ENCODE assay signal across 10 cellular contexts in genomic region chr3:40718209-40718608, GRCh38.
DNase-seq lines count a peak whose midpoint lies in the region; ATAC-seq and TF ChIP-seq lines count a peak whose summit lies in the region.
"Had no signal": no experiment of that assay in that cellular context is flagged by ENCODE, and none has a peak within 500 bp of the region (broad histone marks: within the 10 kb centered on the region; RNA-seq: fewer than 3 reads in every experiment).

No MANE protein-coding gene starts in this region.

- intact Hi-C loops in activated naive CD4-positive, alpha-beta T cell treated with anti-CD3 and anti-CD28 coated beads for 36 hours (cut with micrococcal nuclease), result no loop called here

- no peaks in the 10 kb centered on the region for H3K9me2 ChIP-seq in Karpas-422 (replicated peaks; ENCODE audit: insufficient read depth, low read length)

- H2AFZ ChIP-seq in Karpas-422 (ENCODE audit: low read length) (no peak overlapping the region), parathyroid adenoma (peak overlapping the region; percentile 41)

- no peaks in the 10 kb centered on the region for H3K9me3 Mint-ChIP-seq in activated naive CD4-positive, alpha-beta T cell treated with anti-CD3 and anti-CD28 coated beads for 36 hours
- H3K9me3 Mint-ChIP-seq in activated CD8-positive, alpha-beta memory T cell treated with anti-CD3 and anti-CD28 coated beads, Interleukin-2, amount 10 ng/mL, durations not matched to agents 7 days and 5 days (ENCODE audit: low read depth), result no peaks in the 10 kb centered on the region
- H3K9me3 Mint-ChIP-seq: stimulated activated effector memory CD8-positive, alpha-beta T cell treated with anti-CD3 and anti-CD28 coated beads, Interleukin-12 subunit alpha, Interleukin-12 subunit beta, amount 100 ng/mL, for 72 hours had no signal

- in situ Hi-C loops in brain microvascular endothelial cell (cut with HindIII; ENCODE audit: low pct_ligation_motif_present, low sequenced_read_pairs), result no loop called here

- H3K27ac Mint-ChIP-seq in activated naive CD4-positive, alpha-beta T cell treated with anti-CD3 and anti-CD28 coated beads for 36 hours, result no peak overlapping the region
- H3K27ac Mint-ChIP-seq in activated CD8-positive, alpha-beta memory T cell treated with anti-CD3 and anti-CD28 coated beads, Interleukin-2, amount 10 ng/mL, durations not matched to agents 7 days and 5 days, result no peak overlapping the region
- H3K27ac Mint-ChIP-seq: naive thymus-derived CD8-positive, alpha-beta T cell; stimulated activated effector memory CD8-positive, alpha-beta T cell treated with anti-CD3 and anti-CD28 coated beads, Interleukin-12 subunit alpha, Interleukin-12 subunit beta, amount 100 ng/mL, for 72 hours had no signal

- no peaks in the 10 kb centered on the region for H3K4me1 Mint-ChIP-seq in activated naive CD4-positive, alpha-beta T cell treated with anti-CD3 and anti-CD28 coated beads for 36 hours (ENCODE audit: low read depth)
- H3K4me1 Mint-ChIP-seq in activated CD8-positive, alpha-beta memory T cell treated with anti-CD3 and anti-CD28 coated beads, Interleukin-2, amount 10 ng/mL, durations not matched to agents 7 days and 5 days, result peaks cover 4% of the 10 kb centered on the region
- H3K4me1 Mint-ChIP-seq: stimulated activated effector memory CD8-positive, alpha-beta T cell treated with anti-CD3 and anti-CD28 coated beads, Interleukin-12 subunit alpha, Interleukin-12 subunit beta, amount 100 ng/mL, for 72 hours had no signal

- DNase-seq in Karpas-422, result no peak
- DNase-seq in activated naive CD4-positive, alpha-beta T cell treated with anti-CD3 and anti-CD28 coated beads for 36 hours, result no peak
- no peak for DNase-seq in activated CD8-positive, alpha-beta memory T cell treated with anti-CD3 and anti-CD28 coated beads, Interleukin-2, amount 10 ng/mL, durations not matched to agents 7 days and 5 days
- no peak for DNase-seq in brain microvascular endothelial cell
- DNase-seq: naive thymus-derived CD8-positive, alpha-beta T cell; NCI-H1092 had no signal

- H3K4me3 Mint-ChIP-seq in activated naive CD4-positive, alpha-beta T cell treated with anti-CD3 and anti-CD28 coated beads for 36 hours, result no peak overlapping the region
- no peak overlapping the region for H3K4me3 Mint-ChIP-seq in activated CD8-positive, alpha-beta memory T cell treated with anti-CD3 and anti-CD28 coated beads, Interleukin-2, amount 10 ng/mL, durations not matched to agents 7 days and 5 days
- H3K4me3 Mint-ChIP-seq: naive thymus-derived CD8-positive, alpha-beta T cell; stimulated activated effector memory CD8-positive, alpha-beta T cell treated with anti-CD3 and anti-CD28 coated beads, Interleukin-12 subunit alpha, Interleukin-12 subunit beta, amount 100 ng/mL, for 72 hours had no signal

- peaks cover 15% of the 10 kb centered on the region for H3K27me3 Mint-ChIP-seq in activated naive CD4-positive, alpha-beta T cell treated with anti-CD3 and anti-CD28 coated beads for 36 hours (ENCODE audit: low read depth)
- peaks cover 15% of the 10 kb centered on the region for H3K27me3 Mint-ChIP-seq in activated CD8-positive, alpha-beta memory T cell treated with anti-CD3 and anti-CD28 coated beads, Interleukin-2, amount 10 ng/mL, durations not matched to agents 7 days and 5 days

- H3K79me2 ChIP-seq in Karpas-422 (ENCODE audit: low read length) (no peaks in the 10 kb centered on the region), parathyroid adenoma (no peaks in the 10 kb centered on the region)

- H3K4me3 ChIP-seq in Karpas-422 (ENCODE audit: low read length) (no peak overlapping the region), parathyroid adenoma (ENCODE audit: low read depth, low read length) (no peak overlapping the region), brain microvascular endothelial cell (ENCODE audit: low read depth, low read length) (no peak overlapping the region)

- H3K36me3 ChIP-seq in Karpas-422 (ENCODE audit: insufficient read depth, low read length), result no peaks in the 10 kb centered on the region
- H3K36me3 ChIP-seq in parathyroid adenoma (ENCODE audit: control insufficient read depth, insufficient read depth, low read length), result no peaks in the 10 kb centered on the region
- no peaks in the 10 kb centered on the region for H3K36me3 ChIP-seq in brain microvascular endothelial cell (replicated peaks)

- peaks cover 16% of the 10 kb centered on the region for H3K4me1 ChIP-seq in Karpas-422 (ENCODE audit: low read length)
- H3K4me1 ChIP-seq in parathyroid adenoma, result no peaks in the 10 kb centered on the region

- no peaks in the 10 kb centered on the region for H3K36me3 Mint-ChIP-seq in activated naive CD4-positive, alpha-beta T cell treated with anti-CD3 and anti-CD28 coated beads for 36 hours (ENCODE audit: low read depth)
- H3K36me3 Mint-ChIP-seq in activated CD8-positive, alpha-beta memory T cell treated with anti-CD3 and anti-CD28 coated beads, Interleukin-2, amount 10 ng/mL, durations not matched to agents 7 days and 5 days, result no peaks in the 10 kb centered on the region
- H3K36me3 Mint-ChIP-seq: naive thymus-derived CD8-positive, alpha-beta T cell; stimulated activated effector memory CD8-positive, alpha-beta T cell treated with anti-CD3 and anti-CD28 coated beads, Interleukin-12 subunit alpha, Interleukin-12 subunit beta, amount 100 ng/mL, for 72 hours had no signal

- H3K9me3 ChIP-seq in Karpas-422 (ENCODE audit: low read length) (no peaks in the 10 kb centered on the region), parathyroid adenoma (ENCODE audit: control insufficient read depth, low read length) (no peaks in the 10 kb centered on the region)

- H3K27ac ChIP-seq in Karpas-422 (ENCODE audit: low read length) (no peak overlapping the region), parathyroid adenoma (no peak overlapping the region), brain microvascular endothelial cell (no peak overlapping the region)

- TF ChIP-seq CTCF in parathyroid adenoma (IDR thresholded peaks at IDR 0.05) (no peak), brain microvascular endothelial cell (IDR thresholded peaks at IDR 0.05; ENCODE audit: low read depth, low read length, missing control alignments) (no peak)

- H3K27me3 ChIP-seq in Karpas-422 (ENCODE audit: low read length) (no peaks in the 10 kb centered on the region), parathyroid adenoma (ENCODE audit: control insufficient read depth, insufficient read depth, low read length) (no peaks in the 10 kb centered on the region), brain microvascular endothelial cell (replicated peaks) (no peaks in the 10 kb centered on the region)

- H3K9ac ChIP-seq in Karpas-422 (ENCODE audit: low read length) (no peak overlapping the region), parathyroid adenoma (no peak overlapping the region)

- ATAC-seq in GM19043 (IDR thresholded peaks at IDR 0.05; ENCODE audit: low read depth, unreplicated experiment) (peak; percentile 36), HG02678 (IDR thresholded peaks at IDR 0.05; ENCODE audit: unreplicated experiment) (peak; percentile 21)
- ATAC-seq in activated CD8-positive, alpha-beta memory T cell treated with anti-CD3 and anti-CD28 coated beads, Interleukin-2, amount 10 ng/mL, durations not matched to agents 7 days and 5 days, result no peak
- ATAC-seq: naive thymus-derived CD8-positive, alpha-beta T cell; stimulated activated effector memory CD8-positive, alpha-beta T cell treated with anti-CD3 and anti-CD28 coated beads, Interleukin-12 subunit alpha, Interleukin-12 subunit beta, amount 100 ng/mL, for 72 hours had no signal

- peak overlapping the region; percentile 19 for H3K4me2 ChIP-seq in Karpas-422 (ENCODE audit: low read depth, low read length, poor library complexity, severe bottlenecking)
- no peak overlapping the region for H3K4me2 ChIP-seq in parathyroid adenoma (ENCODE audit: low read length)

- CTCF ChIA-PET in activated naive CD4-positive, alpha-beta T cell treated with anti-CD3 and anti-CD28 coated beads for 36 hours (lab: Charles Lee), result no interaction called here
- CTCF ChIA-PET in activated CD8-positive, alpha-beta memory T cell treated with anti-CD3 and anti-CD28 coated beads, Interleukin-2, amount 10 ng/mL, durations not matched to agents 7 days and 5 days (lab: Charles Lee), result no interaction called here

- no peaks in the 10 kb centered on the region for H4K20me1 ChIP-seq in Karpas-422 (ENCODE audit: insufficient read depth, low read depth, low read length)
